ENCODE assay signal across 11 cellular contexts in genomic region chr10:73858750-73859439, GRCh38. TPM values are rescaled to one million over a fixed set of nuclear protein-coding genes. Genes with fewer than 3 reads are reported as not detected.
DNase-seq lines count a peak whose midpoint lies in the region; ATAC-seq and TF ChIP-seq lines count a peak whose summit lies in the region.
"Had no signal": no experiment of that assay in that cellular context is flagged by ENCODE, and none has a peak within 500 bp of the region (broad histone marks: within the 10 kb centered on the region; RNA-seq: fewer than 3 reads in every experiment).

No MANE protein-coding gene starts in this region.

- H3K27me3 ChIP-seq in PC-3 (ENCODE audit: low read length), result no peaks in the 10 kb centered on the region
- H3K27me3 ChIP-seq in skeletal muscle tissue (ENCODE audit: control insufficient read depth in 3 of 3, insufficient read depth in 3 of 3, low read length in 3 of 3), result no peaks in the 10 kb centered on the region

- no peaks in the 10 kb centered on the region for H3F3A ChIP-seq in PC-3 (ENCODE audit: low read length, unreplicated experiment)

- no peaks in the 10 kb centered on the region for H3K9me2 ChIP-seq in PC-3 (replicated peaks; ENCODE audit: low read length)

- CTCF ChIA-PET in PC-3 (lab: Charles Lee), result interaction anchor here (1.0 kb wide), 1 partner anchor 81 kb away, joined by 4 read pairs; no protein-coding TSS in a partner anchor

- H3K36me3 ChIP-seq in PC-3 (ENCODE audit: low read depth, low read length) (peaks cover 96% of the 10 kb centered on the region), skeletal muscle tissue (ENCODE audit: control insufficient read depth in 3 of 3, insufficient read depth in 3 of 3, low read length in 3 of 3) (peaks cover 27 to 44% (median 31%) of the 10 kb centered on the region in 3 donors)
- H3K36me3 ChIP-seq: prostate gland had no signal

- peak overlapping the region; percentile 74 for H3K27ac Mint-ChIP-seq in central memory CD8-positive, alpha-beta T cell (ENCODE audit: low read depth)

- intact Hi-C loops in PC-3 (cut with micrococcal nuclease) (no loop called here), Right ventricle myocardium inferior (cut with DNase I) (no loop called here)

- H3K27ac ChIP-seq in PC-3 (ENCODE audit: low read length) (no peak overlapping the region), skeletal muscle tissue (ENCODE audit: low read depth, low read length) (no peak overlapping the region)
- H3K27ac ChIP-seq: prostate gland had no signal

- POLR2A ChIA-PET in PC-3 (lab: Charles Lee; ENCODE audit: unreplicated experiment), result interaction anchor here (0.6 kb wide), 2 partner anchors 40 to 60 kb away, joined by 3 to 4 read pairs; no protein-coding TSS in a partner anchor

- peaks cover 57% of the 10 kb centered on the region for H4K20me1 ChIP-seq in PC-3 (ENCODE audit: low read length)

- ATAC-seq in GM18868 (IDR thresholded peaks at IDR 0.05; ENCODE audit: unreplicated experiment), result peak; percentile 7
- ATAC-seq in PC-3, result no peak
- ATAC-seq in central memory CD8-positive, alpha-beta T cell (replicated peaks; ENCODE audit: extremely low read depth, poor library complexity, severe bottlenecking), result no peak
- no peak for ATAC-seq in Right ventricle myocardium inferior
- ATAC-seq in HG03175 (IDR thresholded peaks at IDR 0.05; ENCODE audit: unreplicated experiment), result no peak
- ATAC-seq: SK-N-SH treated with all-trans-retinoic acid at 6 μM for 48 hours had no signal

- H3K4me3 Mint-ChIP-seq in central memory CD8-positive, alpha-beta T cell, result peak overlapping the region; percentile 32

- no peaks in the 10 kb centered on the region for H3K9me3 Mint-ChIP-seq in central memory CD8-positive, alpha-beta T cell

- H3K4me1 Mint-ChIP-seq in central memory CD8-positive, alpha-beta T cell, result peaks cover 67% of the 10 kb centered on the region

- peaks cover 95% of the 10 kb centered on the region for H3K79me2 ChIP-seq in PC-3 (ENCODE audit: low read length)

- H3K9ac ChIP-seq in PC-3 (ENCODE audit: low read length) (no peak overlapping the region), skeletal muscle tissue (ENCODE audit: low read depth in 1 of 3, low read length in 3 of 3) (peak overlapping the region in 2 of 3 donors; percentile 23 to 50)

- peaks cover 17% of the 10 kb centered on the region for H3K36me3 Mint-ChIP-seq in central memory CD8-positive, alpha-beta T cell (ENCODE audit: insufficient read depth)

- H3K27me3 Mint-ChIP-seq in central memory CD8-positive, alpha-beta T cell, result no peaks in the 10 kb centered on the region

- no peaks in the 10 kb centered on the region for H3K4me1 ChIP-seq in PC-3 (ENCODE audit: insufficient read depth, low read length)
- H3K4me1 ChIP-seq in skeletal muscle tissue (ENCODE audit: control insufficient read depth in 3 of 3, insufficient read depth in 3 of 3, low read length in 3 of 3), result peaks cover 47 to 93% (median 72%) of the 10 kb centered on the region in 3 donors
- H3K4me1 ChIP-seq: prostate gland had no signal

- H3K9me3 ChIP-seq in PC-3 (ENCODE audit: low read length) (no peaks in the 10 kb centered on the region), skeletal muscle tissue (ENCODE audit: control insufficient read depth in 3 of 3, low read length in 3 of 3) (no peaks in the 10 kb centered on the region)
- H3K9me3 ChIP-seq: prostate gland had no signal

- H3K4me3 ChIP-seq in PC-3 (ENCODE audit: low read length) (no peak overlapping the region), skeletal muscle tissue (ENCODE audit: low read length in 3 of 3) (no peak overlapping the region)
- H3K4me3 ChIP-seq: prostate gland had no signal

- H2AFZ ChIP-seq in PC-3 (ENCODE audit: low read length), result no peak overlapping the region

- BruUV-seq in PC-3 (replicated peaks; lab: Mats Ljungman, UMichigan), result TSS peak; percentile 3

- no peak overlapping the region for H3K4me2 ChIP-seq in PC-3 (ENCODE audit: low read length)

- DNase-seq in PC-3 (no peak), Right ventricle myocardium inferior (ENCODE audit: missing footprints) (no peak)
- no peak for DNase-seq in central memory CD8-positive, alpha-beta T cell (ENCODE audit: low spot score in 2 of 2)
- DNase-seq in stimulated activated naive CD4-positive, alpha-beta T cell treated with Interleukin-2 at 50 U/mL for 16 hours (lab: John Stamatoyannopoulos, UW), result no peak
- no peak for DNase-seq in stimulated activated CD4-positive, alpha-beta T cell treated with anti-CD3 and anti-CD28 coated beads, Interleukin-4, amount 100 ng/mL, for 4 hours
- DNase-seq: activated gamma-delta T cell had no signal

- TF ChIP-seq CTCF in PC-3 (conservative IDR thresholded peaks at IDR 0.05; ENCODE audit: low read depth, low read length), result 0 out of 2 replicates have a peak, but pooled peaks have one; percentile 12

RNA-seq across cellular contexts. Expression of gene CAMK2G, which starts 15.5 kb away (rescaled TPM):
- total RNA-seq in PC-3 (2014; rRNA removed) (170 and 179 TPM in 2 replicates), skeletal muscle tissue (16.2 TPM), Right ventricle myocardium inferior (11.7 TPM)

RNA-seq across cellular contexts. Expression of gene NDST2, which starts 47.5 kb away (rescaled TPM):
- 53.0 and 89.9 TPM in 2 replicates for total RNA-seq in PC-3 (2014; rRNA removed)
- 6.3 TPM for total RNA-seq in skeletal muscle tissue
- 10.5 TPM for total RNA-seq in Right ventricle myocardium inferior

RNA-seq across cellular contexts. Expression of gene PLAU, which starts 52.0 kb away (rescaled TPM):
- total RNA-seq in PC-3 (2014; rRNA removed), result 1,570 and 1,582 TPM in 2 replicates
- total RNA-seq in skeletal muscle tissue, result 21.4 TPM
- total RNA-seq in Right ventricle myocardium inferior, result 8.5 TPM

Comparison
In these comparisons a context has a peak if more than half of its experiments do, and no peak if none do; other contexts are left out.
1. RNA of gene PLAU, which starts 52.0 kb away (total RNA-seq): 1,570 to 1,582 TPM in PC-3; 21.4 TPM in skeletal muscle tissue (single experiment) and 8.5 TPM in Right ventricle myocardium inferior (single experiment); every median in the first group is over 10 times any median in the second.